ENCODE assay signal across 8 cellular contexts in genomic region chr20:38725959-38726848, GRCh38. TPM values are rescaled to one million over a fixed set of nuclear protein-coding genes. Genes with fewer than 3 reads are reported as not detected.
DNase-seq lines count a peak whose midpoint lies in the region; ATAC-seq and TF ChIP-seq lines count a peak whose summit lies in the region.

No MANE protein-coding gene starts in this region.

- no peaks in the 10 kb centered on the region for H3K79me2 ChIP-seq in GM23338 (replicated peaks; ENCODE audit: insufficient read depth)

- H2AFZ ChIP-seq in GM23338 (peak overlapping the region; percentile 93; the same call in 1 of the 2 replicates), neuronal stem cell (ENCODE audit: low read length) (peak overlapping the region; percentile 81)

- no peak overlapping the region for H2BK5ac ChIP-seq in neuronal stem cell (ENCODE audit: low read length)

- no peaks in the 10 kb centered on the region; the same call in 2 of the 3 replicates for H3K36me3 Mint-ChIP-seq in GM23338 (ENCODE audit: low read depth)

- POLR2A ChIA-PET in A673 (lab: Charles Lee; ENCODE audit: low non-redundant PET): no interaction called here

- peaks cover 64% of the 10 kb centered on the region for H3K4me1 Mint-ChIP-seq in GM23338

- H3K23ac ChIP-seq in neuronal stem cell (ENCODE audit: low read depth, low read length, poor library complexity): peak overlapping the region; percentile 82

- H4K91ac ChIP-seq in neuronal stem cell (ENCODE audit: low read depth, low read length, poor library complexity): no peak overlapping the region

- intact Hi-C loops in A673 (cut with micrococcal nuclease; ENCODE audit: unreplicated experiment): no loop called here

- no peak overlapping the region for H3K27ac Mint-ChIP-seq in GM23338

- peaks cover 100% of the 10 kb centered on the region for H3K27me3 ChIP-seq in A673 (replicated peaks; ENCODE audit: insufficient read depth, low read depth, low read length, poor library complexity)
- H3K27me3 ChIP-seq in GM23338 (ENCODE audit: insufficient read depth): peaks cover 100% of the 10 kb centered on the region
- H3K27me3 ChIP-seq in neuronal stem cell (ENCODE audit: control insufficient read depth in 3 of 3, insufficient read depth in 3 of 3, low read depth in 1 of 3, low read length in 3 of 3): peaks cover 78 to 100% (median 99%) of the 10 kb centered on the region in 3 experiments

- peak overlapping the region; percentile 69 for H2BK120ac ChIP-seq in neuronal stem cell (ENCODE audit: low read depth, low read length)

- TF ChIP-seq CTCF in A673 (conservative IDR thresholded peaks at IDR 0.05; ENCODE audit: low read depth, low read length) (peak; percentile 69), GM23338 (conservative IDR thresholded peaks at IDR 0.05; ENCODE audit: low read depth in 2 of 2) (peak; percentile 76 to 89)

- H3K4me3 ChIP-seq in A673 (ENCODE audit: low read depth, low read length, poor library complexity, severe bottlenecking) (no peak overlapping the region), GM23338 (peak overlapping the region; percentile 61), neuronal stem cell (ENCODE audit: low read length in 2 of 2) (no peak overlapping the region)

- H3K4ac ChIP-seq in neuronal stem cell (ENCODE audit: low read length): no peak overlapping the region

- H3K9me2 ChIP-seq in GM23338 (ENCODE audit: insufficient read depth): no peaks in the 10 kb centered on the region

- ATAC-seq in GM23338 (peak; percentile 49), HG03097 (IDR thresholded peaks at IDR 0.05; ENCODE audit: low FRiP score, unreplicated experiment) (no peak), GM18907 (IDR thresholded peaks at IDR 0.05; ENCODE audit: unreplicated experiment) (no peak)

- peaks cover 99% of the 10 kb centered on the region for H3K27me3 Mint-ChIP-seq in GM23338 (ENCODE audit: insufficient read depth, low read depth, poor library complexity)

- H3K14ac ChIP-seq in neuronal stem cell (ENCODE audit: low read length): no peak overlapping the region

- peaks cover 7% of the 10 kb centered on the region for H3K4me1 ChIP-seq in A673 (ENCODE audit: insufficient read depth, low read length, poor library complexity, severe bottlenecking)
- peaks cover 48% of the 10 kb centered on the region for H3K4me1 ChIP-seq in GM23338 (ENCODE audit: insufficient read depth)
- peaks cover 13 to 27% of the 10 kb centered on the region in 2 donors for H3K4me1 ChIP-seq in neuronal stem cell (ENCODE audit: control insufficient read depth in 2 of 2, insufficient read depth in 1 of 2, low read depth in 1 of 2, low read length in 2 of 2)

- CTCF ChIA-PET in A673 (lab: Charles Lee): interaction anchor here (0.6 to 1.2 kb wide), 4 partner anchors 11 to 168 kb away, joined by 3 read pairs; no protein-coding TSS in a partner anchor

- WGBS in neuronal stem cell (ENCODE audit: extremely low coverage in 2 of 2, insufficient read length in 2 of 2, insufficient replicate concordance in 1 of 2), 2 donors: no CpG with 5 or more reads among the region's 49 CpGs

- DNase-seq in A673 (ENCODE audit: low spot score) (peak; percentile 77), GM23338 (ENCODE audit: low spot score) (peak; percentile 96), SK-N-DZ (ENCODE audit: low spot score) (peak; percentile 85), neuronal stem cell (ENCODE audit: low spot score) (peak; percentile 84), kidney glomerular epithelial cell (lab: John Stamatoyannopoulos, UW) (no peak)
- DNase-seq in effector CD8-positive, alpha-beta T cell (lab: John Stamatoyannopoulos, UW): peak; percentile 22

- peaks cover 5% of the 10 kb centered on the region; the same call in 1 of the 2 replicates for H4K20me1 ChIP-seq in GM23338 (replicated peaks; ENCODE audit: insufficient read depth)

- H2AK5ac ChIP-seq in neuronal stem cell (ENCODE audit: low read depth, low read length): peak overlapping the region; percentile 79

- H3K9ac ChIP-seq in neuronal stem cell (ENCODE audit: low read depth, low read length, poor library complexity): no peak overlapping the region

- H3K27ac ChIP-seq in A673 (ENCODE audit: low read depth, low read length, poor library complexity, severe bottlenecking) (no peak overlapping the region), GM23338 (ENCODE audit: low read depth) (no peak overlapping the region), neuronal stem cell (replicated peaks; ENCODE audit: low read length) (no peak overlapping the region)

- peak overlapping the region; percentile 74 for H3K4me3 Mint-ChIP-seq in GM23338

- no peaks in the 10 kb centered on the region for H3K79me1 ChIP-seq in neuronal stem cell (ENCODE audit: low read depth, low read length)

- no TSS peak for BruUV-seq in A673 (replicated peaks; lab: Mats Ljungman, UMichigan)

- peaks cover 13% of the 10 kb centered on the region for H3K9me3 Mint-ChIP-seq in GM23338

- H3K9me3 ChIP-seq in A673 (ENCODE audit: low read depth, low read length, poor library complexity, severe bottlenecking) (no peaks in the 10 kb centered on the region), neuronal stem cell (replicated peaks in 1 of 2; ENCODE audit: control insufficient read depth in 2 of 2, insufficient read depth in 1 of 2, low read depth in 1 of 2, low read length in 2 of 2) (peaks cover 15 to 16% of the 10 kb centered on the region in 2 donors)

- H4K8ac ChIP-seq in neuronal stem cell (ENCODE audit: low read depth, low read length): no peak overlapping the region

- no peak overlapping the region for H2BK12ac ChIP-seq in neuronal stem cell (ENCODE audit: low read length)

- peaks cover 16% of the 10 kb centered on the region for H3F3A ChIP-seq in GM23338 (replicated peaks; ENCODE audit: low read depth)

- H3K4me2 ChIP-seq in GM23338 (peak overlapping the region; percentile 83), neuronal stem cell (ENCODE audit: insufficient read depth, low read length, poor library complexity, severe bottlenecking) (no peak overlapping the region)

- H2BK15ac ChIP-seq in neuronal stem cell (ENCODE audit: low read length): peak overlapping the region; percentile 54

- H3K18ac ChIP-seq in neuronal stem cell (ENCODE audit: low read length): peak overlapping the region; percentile 81

- H3K36me3 ChIP-seq in A673 (ENCODE audit: insufficient read depth, low read length, poor library complexity, severe bottlenecking) (no peaks in the 10 kb centered on the region), GM23338 (ENCODE audit: insufficient read depth) (no peaks in the 10 kb centered on the region), neuronal stem cell (replicated peaks in 1 of 2; ENCODE audit: control insufficient read depth in 2 of 2, insufficient read depth in 2 of 2, low read length in 2 of 2) (no peaks in the 10 kb centered on the region)

TF ChIP-seq in GM23338, 12 proteins besides CTCF, POLR2A, EP300 and RAD21:
- no peak for TF ChIP-seq POLR2AphosphoS5 (IDR thresholded peaks at IDR 0.05; ENCODE audit: low read depth)
- no peak for TF ChIP-seq REST (IDR thresholded peaks at IDR 0.05; ENCODE audit: unreplicated experiment)
- TF ChIP-seq EZH2 (IDR thresholded peaks at IDR 0.05; ENCODE audit: low read depth, unreplicated experiment): peak; percentile 27
- TF ChIP-seq NANOG (IDR thresholded peaks at IDR 0.05; ENCODE audit: borderline replicate concordance): no peak
- no peak for TF ChIP-seq ZNF331 (CRISPR knock-in tag; IDR thresholded peaks at IDR 0.05; ENCODE audit: low read depth)

RNA-seq across cellular contexts. Expression of gene SLC32A1, which starts 1.9 kb away (rescaled TPM):
- total RNA-seq in A673 (2021): not detected in 2 replicates
- 0.08 and 0.87 TPM in 2 replicates for total RNA-seq in GM23338 (2014; rRNA removed; shearing (Covaris generic))
- polyA plus RNA-seq in GM23338 (2016; fragmentation: Nextera tagmentation; extraction: Ambion mirVana): 0.09 TPM in 1 of 2 replicates, not detected in the other
- polyA plus RNA-seq in SK-N-DZ (2014; cell fraction: cytosol; rRNA removed): not detected in 2 replicates
- not detected in 2 replicates for polyA plus RNA-seq in SK-N-DZ (2014; cell fraction: nucleus; rRNA removed)
- polyA plus RNA-seq in neuronal stem cell (2013, experiment 1 of 2): 0.11 TPM
- polyA plus RNA-seq in neuronal stem cell (2013, experiment 2 of 2): 0.14 TPM

RNA-seq across cellular contexts. Expression of gene ACTR5, which starts 22.1 kb away (rescaled TPM):
- 11.2 and 11.5 TPM in 2 replicates for total RNA-seq in A673 (2021)
- 19.6 and 21.8 TPM in 2 replicates for total RNA-seq in GM23338 (2014; rRNA removed; shearing (Covaris generic))
- polyA plus RNA-seq in GM23338 (2016; fragmentation: Nextera tagmentation; extraction: Ambion mirVana): 8.4 and 9.1 TPM in 2 replicates
- polyA plus RNA-seq in SK-N-DZ (2014; cell fraction: cytosol; rRNA removed): 25.8 and 28.5 TPM in 2 replicates
- polyA plus RNA-seq in SK-N-DZ (2014; cell fraction: nucleus; rRNA removed): 55.5 and 69.2 TPM in 2 replicates
- 7.2 TPM for polyA plus RNA-seq in neuronal stem cell (2013, experiment 1 of 2)
- 7.2 TPM for polyA plus RNA-seq in neuronal stem cell (2013, experiment 2 of 2)
